Comparison of ENCODE assay signal across 8 cellular contexts in genomic region chr1:150575518-150576366, GRCh38. TPM values are rescaled to one million over a fixed set of nuclear protein-coding genes. Genes with fewer than 3 reads are reported as not detected.
DNase-seq lines count a peak whose midpoint lies in the region; ATAC-seq, FAIRE-seq and TF ChIP-seq lines count a peak whose summit lies in the region.

No MANE protein-coding gene starts in this region.

- H3K27ac Mint-ChIP-seq in activated CD8-positive, alpha-beta memory T cell treated with anti-CD3 and anti-CD28 coated beads, Interleukin-2, amount 10 ng/mL, durations not matched to agents 7 days and 5 days = peak overlapping the region; percentile 97
- peak overlapping the region; percentile 91 for H3K27ac Mint-ChIP-seq in activated T-helper 2 cell treated with anti-CD3 and anti-CD28 coated beads, Interferon-gamma antibody, Interleukin-2, Interleukin-4, amounts not matched to agents 10 μg/mL and 5 μg/mL and 100 μg/mL, durations not matched to agents 14 hours and 24 hours and 36 hours

- no peaks in the 10 kb centered on the region for H3K27me3 Mint-ChIP-seq in activated CD8-positive, alpha-beta memory T cell treated with anti-CD3 and anti-CD28 coated beads, Interleukin-2, amount 10 ng/mL, durations not matched to agents 7 days and 5 days
- no peaks in the 10 kb centered on the region for H3K27me3 Mint-ChIP-seq in activated T-helper 2 cell treated with anti-CD3 and anti-CD28 coated beads, Interferon-gamma antibody, Interleukin-2, Interleukin-4, amounts not matched to agents 10 μg/mL and 5 μg/mL and 100 μg/mL, durations not matched to agents 14 hours and 24 hours and 36 hours (ENCODE audit: low read depth)

- TF ChIP-seq CTCF in kidney (IDR thresholded peaks at IDR 0.05; ENCODE audit: borderline replicate concordance, extremely low read depth, insufficient read depth) (no peak), tibial artery (IDR thresholded peaks at IDR 0.05) (no peak)

- peak overlapping the region; percentile 71 to 100 for H3K27ac ChIP-seq in kidney (ENCODE audit: low read depth in 2 of 2, low read length in 2 of 2)
- H3K27ac ChIP-seq in tibial artery = peak overlapping the region; percentile 99

- H3K9ac ChIP-seq in kidney (ENCODE audit: low read length in 2 of 2) = peak overlapping the region; percentile 98 to 100

- H3K4me3 Mint-ChIP-seq in activated CD8-positive, alpha-beta memory T cell treated with anti-CD3 and anti-CD28 coated beads, Interleukin-2, amount 10 ng/mL, durations not matched to agents 7 days and 5 days = peak overlapping the region; percentile 99
- H3K4me3 Mint-ChIP-seq in activated T-helper 2 cell treated with anti-CD3 and anti-CD28 coated beads, Interferon-gamma antibody, Interleukin-2, Interleukin-4, amounts not matched to agents 10 μg/mL and 5 μg/mL and 100 μg/mL, durations not matched to agents 14 hours and 24 hours and 36 hours (ENCODE audit: low read depth) = peak overlapping the region; percentile 98

- no peak for ATAC-seq in activated CD8-positive, alpha-beta memory T cell treated with anti-CD3 and anti-CD28 coated beads, Interleukin-2, amount 10 ng/mL, durations not matched to agents 7 days and 5 days

- H3K36me3 Mint-ChIP-seq in activated CD8-positive, alpha-beta memory T cell treated with anti-CD3 and anti-CD28 coated beads, Interleukin-2, amount 10 ng/mL, durations not matched to agents 7 days and 5 days = peaks cover 73% of the 10 kb centered on the region
- peaks cover 85% of the 10 kb centered on the region for H3K36me3 Mint-ChIP-seq in activated T-helper 2 cell treated with anti-CD3 and anti-CD28 coated beads, Interferon-gamma antibody, Interleukin-2, Interleukin-4, amounts not matched to agents 10 μg/mL and 5 μg/mL and 100 μg/mL, durations not matched to agents 14 hours and 24 hours and 36 hours (ENCODE audit: low read depth)

- H3K9me3 ChIP-seq in kidney (ENCODE audit: control insufficient read depth in 1 of 2, low read length in 2 of 2) = no peaks in the 10 kb centered on the region
- H3K9me3 ChIP-seq in tibial artery = no peaks in the 10 kb centered on the region

- H3K27me3 ChIP-seq in tibial artery = no peaks in the 10 kb centered on the region

- CTCF ChIA-PET in activated CD8-positive, alpha-beta memory T cell treated with anti-CD3 and anti-CD28 coated beads, Interleukin-2, amount 10 ng/mL, durations not matched to agents 7 days and 5 days (lab: Charles Lee) = interaction anchor here (0.9 to 15.0 kb wide), 3 partner anchors 13 to 44 kb away, joined by 4 to 297 read pairs (median 5); no protein-coding TSS in a partner anchor

- intact Hi-C loops in activated T-helper 2 cell treated with anti-CD3 and anti-CD28 coated beads, Interferon-gamma antibody, Interleukin-2, Interleukin-4, amounts not matched to agents 10 μg/mL and 5 μg/mL and 100 μg/mL, durations not matched to agents 14 hours and 24 hours and 36 hours (cut with micrococcal nuclease) = no loop called here
- intact Hi-C loops in kidney (cut with DNase I) = loop anchor here (10.0 kb wide), 1 partner anchor 49 kb away; the partner anchor contains the start of gene ENSA
- intact Hi-C loops in tibial artery (cut with DNase I; ENCODE audit: low total_unique reads) = loop anchor here (5.0 kb wide), 1 partner anchor 47 kb away; no protein-coding TSS in a partner anchor

- H3K4me1 ChIP-seq in kidney (ENCODE audit: control insufficient read depth in 1 of 2, insufficient read depth in 1 of 2, low read depth in 1 of 2, low read length in 2 of 2) (peaks cover 18 to 30% of the 10 kb centered on the region in 2 donors), tibial artery (peaks cover 0 to 57% (median 43%) of the 10 kb centered on the region in 4 donors)

- H3K4me3 ChIP-seq in kidney (ENCODE audit: low read length in 2 of 2) (peak overlapping the region; percentile 96 to 99), tibial artery (peak overlapping the region; percentile 93 to 97)

- DNase-seq in activated CD8-positive, alpha-beta memory T cell treated with anti-CD3 and anti-CD28 coated beads, Interleukin-2, amount 10 ng/mL, durations not matched to agents 7 days and 5 days = no peak
- no peak for DNase-seq in activated CD8-positive, alpha-beta memory T cell treated with anti-CD3 and anti-CD28 coated beads for 24 hours
- no peak for DNase-seq in activated T-helper 2 cell treated with anti-CD3 and anti-CD28 coated beads, Interferon-gamma antibody, Interleukin-2, Interleukin-4, amounts not matched to agents 10 μg/mL and 5 μg/mL and 100 μg/mL, durations not matched to agents 14 hours and 24 hours and 36 hours (ENCODE audit: low spot score)
- DNase-seq in kidney (no peak), tibial artery (no peak), Kasumi-1 (lab: John Stamatoyannopoulos, UW) (no peak), inferior parietal cortex (ENCODE audit: extremely low spot score) (no peak), HuH-7 (ENCODE audit: low spot score) (no peak)

- H3K9me3 Mint-ChIP-seq in activated CD8-positive, alpha-beta memory T cell treated with anti-CD3 and anti-CD28 coated beads, Interleukin-2, amount 10 ng/mL, durations not matched to agents 7 days and 5 days (ENCODE audit: low read depth) = no peaks in the 10 kb centered on the region
- no peaks in the 10 kb centered on the region for H3K9me3 Mint-ChIP-seq in activated T-helper 2 cell treated with anti-CD3 and anti-CD28 coated beads, Interferon-gamma antibody, Interleukin-2, Interleukin-4, amounts not matched to agents 10 μg/mL and 5 μg/mL and 100 μg/mL, durations not matched to agents 14 hours and 24 hours and 36 hours

- peaks cover 36 to 65% of the 10 kb centered on the region in 2 donors for H3K36me3 ChIP-seq in kidney (ENCODE audit: control insufficient read depth in 1 of 2, insufficient read depth in 2 of 2, low read length in 2 of 2)
- peaks cover 63 to 83% (median 68%) of the 10 kb centered on the region in 3 donors for H3K36me3 ChIP-seq in tibial artery

- FAIRE-seq in kidney (lab: Jason Lieb, UNC) = no peak

- peaks cover 54% of the 10 kb centered on the region for H3K4me1 Mint-ChIP-seq in activated CD8-positive, alpha-beta memory T cell treated with anti-CD3 and anti-CD28 coated beads, Interleukin-2, amount 10 ng/mL, durations not matched to agents 7 days and 5 days
- H3K4me1 Mint-ChIP-seq in activated T-helper 2 cell treated with anti-CD3 and anti-CD28 coated beads, Interferon-gamma antibody, Interleukin-2, Interleukin-4, amounts not matched to agents 10 μg/mL and 5 μg/mL and 100 μg/mL, durations not matched to agents 14 hours and 24 hours and 36 hours (ENCODE audit: low read depth) = peaks cover 44% of the 10 kb centered on the region

RNA-seq across cellular contexts. Expression of gene MCL1, which starts 3.7 kb away (rescaled TPM):
- 100 to 1,000 TPM; 373 to 408 TPM for total RNA-seq in activated CD8-positive, alpha-beta memory T cell treated with anti-CD3 and anti-CD28 coated beads, Interleukin-2, amount 10 ng/mL, durations not matched to agents 7 days and 5 days
- total RNA-seq in activated T-helper 2 cell treated with anti-CD3 and anti-CD28 coated beads, Interferon-gamma antibody, Interleukin-2, Interleukin-4, amounts not matched to agents 10 μg/mL and 5 μg/mL and 100 μg/mL, durations not matched to agents 14 hours and 24 hours and 36 hours = 217 and 221 TPM in 2 replicates
- 253 TPM for total RNA-seq in kidney
- 79.5 TPM for polyA plus RNA-seq in kidney (ENCODE audit: insufficient read depth, low read depth, low replicate concordance)

RNA-seq across cellular contexts. Expression of gene ADAMTSL4, which starts 26.5 kb away (rescaled TPM):
- under 1 TPM; 0.18 to 0.35 TPM for total RNA-seq in activated CD8-positive, alpha-beta memory T cell treated with anti-CD3 and anti-CD28 coated beads, Interleukin-2, amount 10 ng/mL, durations not matched to agents 7 days and 5 days
- total RNA-seq in activated T-helper 2 cell treated with anti-CD3 and anti-CD28 coated beads, Interferon-gamma antibody, Interleukin-2, Interleukin-4, amounts not matched to agents 10 μg/mL and 5 μg/mL and 100 μg/mL, durations not matched to agents 14 hours and 24 hours and 36 hours = 2.7 and 2.9 TPM in 2 replicates
- total RNA-seq in kidney = 20.0 TPM
- 6.9 TPM for polyA plus RNA-seq in kidney (ENCODE audit: insufficient read depth, low read depth, low replicate concordance)

RNA-seq across cellular contexts. Expression of gene ENSA, which starts 53.7 kb away (rescaled TPM):
- 100 to 1,000 TPM; 202 to 252 TPM for total RNA-seq in activated CD8-positive, alpha-beta memory T cell treated with anti-CD3 and anti-CD28 coated beads, Interleukin-2, amount 10 ng/mL, durations not matched to agents 7 days and 5 days
- 252 and 253 TPM in 2 replicates for total RNA-seq in activated T-helper 2 cell treated with anti-CD3 and anti-CD28 coated beads, Interferon-gamma antibody, Interleukin-2, Interleukin-4, amounts not matched to agents 10 μg/mL and 5 μg/mL and 100 μg/mL, durations not matched to agents 14 hours and 24 hours and 36 hours
- total RNA-seq in kidney = 193 TPM
- 172 TPM for polyA plus RNA-seq in kidney (ENCODE audit: insufficient read depth, low read depth, low replicate concordance)
